8 cellular contexts compared by ENCODE assay signal in the genomic region with DNA sequence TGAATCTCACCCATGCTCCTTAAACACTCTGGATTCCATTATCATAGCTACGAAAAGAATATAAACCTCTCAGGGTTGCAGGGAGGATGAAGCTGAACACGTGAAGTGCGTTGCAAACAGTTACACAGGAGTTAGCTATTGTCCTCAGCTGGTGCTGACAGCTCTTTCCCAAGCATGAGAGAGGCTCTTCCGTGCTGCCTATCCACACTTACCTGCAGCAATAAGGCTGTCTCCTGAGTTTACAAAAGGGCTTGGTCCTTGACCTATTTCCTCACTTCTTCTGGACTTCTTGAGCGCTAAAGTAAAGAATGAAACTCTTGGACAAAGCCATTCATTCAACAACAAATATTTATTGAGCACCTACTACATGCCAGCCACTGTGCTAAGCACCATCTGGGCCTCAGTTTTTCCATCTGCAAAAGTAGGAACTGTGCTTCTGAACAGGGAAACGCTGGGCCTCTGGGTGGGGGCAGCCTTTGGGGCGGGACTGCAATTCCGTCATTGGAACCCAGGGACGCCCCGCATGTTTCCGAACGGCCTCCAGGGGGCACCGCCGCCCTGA. TPM values are rescaled to one million over a fixed set of nuclear protein-coding genes. Genes with fewer than 3 reads are reported as not detected.
A peak's percentile ranks its signal among the peaks of the same experiment; 100 is the strongest.
DNase-seq lines count a peak whose midpoint lies in the region; ATAC-seq and TF ChIP-seq lines count a peak whose summit lies in the region.

No MANE protein-coding gene starts in this region.

- H2AFZ ChIP-seq in DND-41 (ENCODE audit: low read depth, low read length) (peak overlapping the region; percentile 93), OCI-LY3 (ENCODE audit: low read depth, low read length) (no peak overlapping the region)

- H3K9ac ChIP-seq in DND-41 (ENCODE audit: low read depth, low read length) (peak overlapping the region; percentile 92), OCI-LY3 (ENCODE audit: low read length) (peak overlapping the region; percentile 98)

- H3K4me1 ChIP-seq in DND-41 (ENCODE audit: insufficient read depth, low read length) (peaks cover 31% of the 10 kb centered on the region), OCI-LY3 (ENCODE audit: low read length) (peaks cover 12% of the 10 kb centered on the region), neutrophil (ENCODE audit: control insufficient read depth in 1 of 2, insufficient read depth in 1 of 2, low read depth in 1 of 2, low read length in 1 of 2) (peaks cover 20 to 22% of the 10 kb centered on the region in 2 experiments), testis (no peaks in the 10 kb centered on the region)

- 12 to 19% methylated on average over 7 to 14 of the region's 14 CpGs for WGBS in testis, 2 donors

- TF ChIP-seq POLR2A in testis (IDR thresholded peaks at IDR 0.05): no peak

- peak overlapping the region; percentile 77 to 85; a peak in 3 of 4 replicates for H3K4me3 ChIP-seq in DND-41 (ENCODE audit: low read depth in 1 of 2, low read length in 2 of 2)
- peak overlapping the region; percentile 88 for H3K4me3 ChIP-seq in OCI-LY3 (ENCODE audit: low read length)
- peak overlapping the region; percentile 59 to 90 for H3K4me3 ChIP-seq in foreskin fibroblast (ENCODE audit: low read depth in 1 of 2, low read length in 2 of 2)
- peak overlapping the region; percentile 96 to 98 for H3K4me3 ChIP-seq in neutrophil (ENCODE audit: low read depth in 1 of 2, low read length in 1 of 2)
- peak overlapping the region; percentile 55 to 88 for H3K4me3 ChIP-seq in testis

- peaks cover 18% of the 10 kb centered on the region for H3K36me3 ChIP-seq in DND-41 (ENCODE audit: insufficient read depth, low read length)
- H3K36me3 ChIP-seq in OCI-LY3 (replicated peaks; ENCODE audit: low read depth, low read length): peaks cover 18% of the 10 kb centered on the region
- peaks cover under 1% of the 10 kb centered on the region for H3K36me3 ChIP-seq in neutrophil
- H3K36me3 ChIP-seq in testis (ENCODE audit: low read depth, missing control alignments): no peaks in the 10 kb centered on the region

- H3K79me2 ChIP-seq in DND-41 (ENCODE audit: insufficient read depth, low read length) (peaks cover 36% of the 10 kb centered on the region), OCI-LY3 (ENCODE audit: low read length) (peaks cover 30% of the 10 kb centered on the region)

- DNase-seq in DND-41 (peak; percentile 95), activated gamma-delta T cell (lab: John Stamatoyannopoulos, UW) (peak; percentile 68), foreskin fibroblast (peak; percentile 84 to 96), testis (peak; percentile 94), NCI-H1694 (lab: John Stamatoyannopoulos, UW) (no peak)

- H3K27ac ChIP-seq in DND-41 (ENCODE audit: low read length) (peak overlapping the region; percentile 98), OCI-LY3 (ENCODE audit: low read length) (peak overlapping the region; percentile 92), neutrophil (peak overlapping the region; percentile 91), testis (peak overlapping the region; percentile 90 to 98)

- no peaks in the 10 kb centered on the region for H3K27me3 ChIP-seq in DND-41 (ENCODE audit: insufficient read depth, low read length, poor library complexity)
- H3K27me3 ChIP-seq in OCI-LY3 (ENCODE audit: low read depth, low read length): no peaks in the 10 kb centered on the region
- H3K27me3 ChIP-seq in neutrophil: no peaks in the 10 kb centered on the region
- no peaks in the 10 kb centered on the region for H3K27me3 ChIP-seq in testis

- ATAC-seq in DND-41 (ENCODE audit: insufficient read depth, low read depth) (no peak), HG02623 (IDR thresholded peaks at IDR 0.05; ENCODE audit: unreplicated experiment) (peak; percentile 52)

- peak overlapping the region; percentile 81 for H3K4me2 ChIP-seq in DND-41 (ENCODE audit: insufficient read depth, low read length)
- peak overlapping the region; percentile 89 for H3K4me2 ChIP-seq in OCI-LY3 (ENCODE audit: low read length)

- peaks cover 9% of the 10 kb centered on the region for H4K20me1 ChIP-seq in DND-41 (ENCODE audit: insufficient read depth, low read length)
- H4K20me1 ChIP-seq in OCI-LY3 (ENCODE audit: insufficient read depth, low read length): no peaks in the 10 kb centered on the region

- H3K9me3 ChIP-seq in DND-41 (ENCODE audit: insufficient read depth, low read length, severe bottlenecking): no peaks in the 10 kb centered on the region
- no peaks in the 10 kb centered on the region for H3K9me3 ChIP-seq in OCI-LY3 (ENCODE audit: insufficient read depth, low read length)
- no peaks in the 10 kb centered on the region for H3K9me3 ChIP-seq in neutrophil
- no peaks in the 10 kb centered on the region for H3K9me3 ChIP-seq in testis

- intact Hi-C loops in testis (cut with DNase I; ENCODE audit: low total_unique reads): loop anchor here (10.0 kb wide), 2 partner anchors 102 to 168 kb away; a partner anchor contains a TSS

- TF ChIP-seq CTCF in DND-41 (IDR thresholded peaks at IDR 0.05; ENCODE audit: borderline replicate concordance, extremely low read depth, low read length, poor library complexity, severe bottlenecking): peak; percentile 74
- TF ChIP-seq CTCF in OCI-LY3 (IDR thresholded peaks at IDR 0.05; ENCODE audit: low read depth, low read length): no peak; the same call in 1 of the 2 replicates
- peak; percentile 67 for TF ChIP-seq CTCF in foreskin fibroblast (IDR thresholded peaks at IDR 0.05; ENCODE audit: low read depth, low read length)
- TF ChIP-seq CTCF in neutrophil (IDR thresholded peaks at IDR 0.05): peak; percentile 95
- TF ChIP-seq CTCF in testis (IDR thresholded peaks at IDR 0.05): peak; percentile 73 to 86 (median 80)

RNA-seq across cellular contexts. Expression of a gene that starts 0.7 kb away (rescaled TPM):
- total RNA-seq in testis: 100 to 1,000 TPM; 127 to 154 TPM
- 235 TPM for polyA plus RNA-seq in testis (ENCODE audit: insufficient read depth, low read depth, low replicate concordance)

RNA-seq across cellular contexts. Expression of a gene that starts 14.0 kb away (rescaled TPM):
- 10 to 100 TPM; 17.0 to 22.5 TPM for total RNA-seq in testis
- polyA plus RNA-seq in testis (ENCODE audit: insufficient read depth, low read depth, low replicate concordance): 15.6 TPM

RNA-seq across cellular contexts. Expression of a gene that starts 16.4 kb away (rescaled TPM):
- 1 to 10 TPM in 1 of 2 donors, under 1 TPM in 1; 0.94 to 1.5 TPM for total RNA-seq in testis
- 2.7 TPM for polyA plus RNA-seq in testis (ENCODE audit: insufficient read depth, low read depth, low replicate concordance)

RNA-seq across cellular contexts. Expression of a gene that starts 27.8 kb away (rescaled TPM):
- 10 to 100 TPM; 40.5 to 41.0 TPM for total RNA-seq in testis
- polyA plus RNA-seq in testis (ENCODE audit: insufficient read depth, low read depth, low replicate concordance): 63.5 TPM

RNA-seq across cellular contexts. Expression of a gene that starts 41.3 kb away (rescaled TPM):
- total RNA-seq in testis: 10 to 100 TPM; 14.4 to 34.8 TPM
- polyA plus RNA-seq in testis (ENCODE audit: insufficient read depth, low read depth, low replicate concordance): 36.4 TPM
